1 cellular context compared by ENCODE assay signal in genomic region chr5:175894805-175895204, GRCh38.
TF ChIP-seq lines count a peak whose summit lies in the region.

No MANE protein-coding gene starts in this region.

TF ChIP-seq in HEK293, 187 proteins besides CTCF, POLR2A, EP300 and RAD21 (continued from another document):
- no peak for TF ChIP-seq ZNF514 (tag by site-specific recombination; IDR thresholded peaks at IDR 0.05)
- peak; percentile 89 for TF ChIP-seq GLIS1 (tag by site-specific recombination; IDR thresholded peaks at IDR 0.05)
- no peak for TF ChIP-seq ZNF274 (IDR thresholded peaks at IDR 0.05; ENCODE audit: low read length)
- TF ChIP-seq ZNF274 (tag by site-specific recombination; IDR thresholded peaks at IDR 0.05; ENCODE audit: borderline replicate concordance), result no peak
- TF ChIP-seq KLF9 (tag by site-specific recombination; IDR thresholded peaks at IDR 0.05; ENCODE audit: low read depth), result no peak
- TF ChIP-seq ZNF776 (tag by site-specific recombination; IDR thresholded peaks at IDR 0.05; ENCODE audit: borderline replicate concordance), result no peak
- no peak for TF ChIP-seq ZNF174 (tag by site-specific recombination; IDR thresholded peaks at IDR 0.05)
- no peak for TF ChIP-seq ZNF571 (tag by site-specific recombination; IDR thresholded peaks at IDR 0.05)
